8 cellular contexts compared by ENCODE assay signal in the genomic region with DNA sequence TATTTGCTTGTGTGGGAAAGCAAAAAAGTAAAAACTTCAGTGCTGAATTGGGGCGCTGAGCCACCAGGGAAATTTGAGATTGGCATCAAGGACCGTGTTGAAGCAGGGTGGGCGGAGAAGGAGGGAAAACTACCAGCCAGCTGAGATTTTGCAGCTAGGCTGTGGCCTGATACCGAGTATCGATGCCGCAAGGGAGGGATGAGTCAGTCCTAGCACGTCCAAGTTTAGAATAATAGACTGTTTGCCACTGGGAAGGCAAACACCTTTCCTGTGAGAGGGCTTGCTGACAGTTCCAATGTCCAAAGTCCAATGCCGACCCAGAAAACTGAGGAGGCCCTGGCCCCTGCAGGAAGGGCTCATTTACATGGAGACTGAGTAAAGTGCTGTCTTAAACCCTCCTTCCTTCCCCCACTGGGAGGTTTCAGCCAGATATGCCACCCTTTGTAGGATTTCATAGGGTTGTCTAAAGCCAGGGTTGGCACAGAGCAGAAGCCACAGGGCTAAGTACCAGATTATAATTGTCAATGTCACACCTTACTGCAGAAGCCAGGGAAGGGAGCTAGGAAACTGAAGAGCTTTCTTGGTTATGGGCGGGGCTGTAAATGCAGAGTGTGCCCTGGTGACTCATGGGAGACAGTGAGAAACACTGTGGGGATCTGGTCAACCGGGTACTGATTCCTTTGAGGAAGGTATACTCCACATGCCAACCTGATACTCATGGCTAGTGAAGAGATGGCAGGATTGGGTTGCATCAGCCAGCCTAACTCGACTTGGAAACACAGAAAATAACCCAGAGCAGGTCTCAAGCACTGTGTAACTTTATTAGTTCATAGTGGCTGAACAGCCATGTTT. TPM values are rescaled to one million over a fixed set of nuclear protein-coding genes. Genes with fewer than 3 reads are reported as not detected.
DNase-seq lines count a peak whose midpoint lies in the region; ATAC-seq and TF ChIP-seq lines count a peak whose summit lies in the region.

No MANE protein-coding gene starts in this region.

- H3K27me3 Mint-ChIP-seq in immature natural killer cell (ENCODE audit: low read depth in 3 of 3) = peaks cover 0 to 8% (median 2%) of the 10 kb centered on the region in 3 donors

- peak overlapping the region in 1 of 6 donors; percentile 38 for H3K27ac Mint-ChIP-seq in immature natural killer cell

- TF ChIP-seq CTCF in lung (IDR thresholded peaks at IDR 0.05; ENCODE audit: control extremely low read depth, extremely low read depth) (no peak), vagina (IDR thresholded peaks at IDR 0.05) (no peak)

- no peaks in the 10 kb centered on the region for H3K9me3 Mint-ChIP-seq in immature natural killer cell

- intact Hi-C loops in vagina (cut with DNase I) = no loop called here

- no peak overlapping the region for H3K4me3 Mint-ChIP-seq in immature natural killer cell

- WGBS in lung, 2 donors = 35 to 56% methylated on average over 11 of the region's 11 CpGs

- H3K4me3 ChIP-seq in lung (no peak overlapping the region), vagina (no peak overlapping the region)

- no peaks in the 10 kb centered on the region for H3K27me3 ChIP-seq in lung (ENCODE audit: control insufficient read depth, insufficient read depth)
- H3K27me3 ChIP-seq in vagina = no peaks in the 10 kb centered on the region

- H3K27ac ChIP-seq in cingulate gyrus (ENCODE audit: low read depth, low read length) (peak overlapping the region; percentile 58), lung (ENCODE audit: low read depth in 1 of 2, low read length in 1 of 2) (peak overlapping the region; percentile 13 to 78), vagina (peak overlapping the region; percentile 45)

- H3K36me3 ChIP-seq in lung (ENCODE audit: control insufficient read depth in 2 of 2, insufficient read depth in 2 of 2, low read length in 2 of 2) (no peaks in the 10 kb centered on the region), vagina (no peaks in the 10 kb centered on the region)

- TF ChIP-seq POLR2A in vagina (IDR thresholded peaks at IDR 0.05) = no peak

- H3K9me3 ChIP-seq in lung (ENCODE audit: control insufficient read depth in 2 of 2, insufficient read depth in 1 of 2, low read length in 1 of 2) (no peaks in the 10 kb centered on the region), vagina (no peaks in the 10 kb centered on the region)

- H3K36me3 Mint-ChIP-seq in immature natural killer cell = no peaks in the 10 kb centered on the region

- ATAC-seq in lung (ENCODE audit: insufficient read depth, low FRiP score) = peak; percentile 73

- peaks cover 0 to 2% of the 10 kb centered on the region in 2 donors for H3K4me1 Mint-ChIP-seq in immature natural killer cell

- DNase-seq in DMS 273 (lab: John Stamatoyannopoulos, UW; ENCODE audit: unreplicated experiment) = peak; percentile 44
- no peak for DNase-seq in DMS 273 treated with DMSO at 0.1 percent for 48 hours (lab: John Stamatoyannopoulos, UW)
- DNase-seq in NCI-H526 treated with DMSO at 0.1 percent for 48 hours (lab: John Stamatoyannopoulos, UW) = peak; percentile 45
- DNase-seq in lung (ENCODE audit: low spot score) = peak; percentile 47
- DNase-seq in vagina (ENCODE audit: extremely low spot score in 2 of 2) = no peak
- no peak for DNase-seq in immature natural killer cell
- no peak for DNase-seq in GM19238 (ENCODE audit: insufficient read length, low spot score)

- H3K4me1 ChIP-seq in lung (ENCODE audit: control insufficient read depth in 2 of 2, insufficient read depth in 2 of 2, low read length in 2 of 2) (peaks cover 10% of the 10 kb centered on the region in 2 donors), vagina (peaks cover 22% of the 10 kb centered on the region)

RNA-seq across cellular contexts. Expression of a gene that starts 28.4 kb away (rescaled TPM):
- total RNA-seq in lung (10 to 100 TPM; 34.9 to 41.9 TPM), vagina (31.9 TPM)
- polyA plus RNA-seq in lung (10 to 100 TPM; 12.8 to 20.2 TPM), immature natural killer cell (10 to 100 TPM in 1 of 3 donors, 1 to 10 TPM in 2; 4.6 to 11.7 (median 4.8) TPM)

Comparison
In these comparisons a context has a peak if more than half of its experiments do, and no peak if none do; other contexts are left out.
1. DNase-seq: peak in DMS 273 (single experiment), NCI-H526 treated with DMSO at 0.1 percent for 48 hours (single experiment) and lung (single experiment); none in DMS 273 treated with DMSO at 0.1 percent for 48 hours (single experiment), vagina (0 of 2), immature natural killer cell (0 of 3) and GM19238 (single experiment).
2. Peak in every context shown above with its lines, with median percentiles within 50 percentile points of each other: H3K27ac ChIP-seq.